ENCODE assay signal across 11 cellular contexts in the genomic region with DNA sequence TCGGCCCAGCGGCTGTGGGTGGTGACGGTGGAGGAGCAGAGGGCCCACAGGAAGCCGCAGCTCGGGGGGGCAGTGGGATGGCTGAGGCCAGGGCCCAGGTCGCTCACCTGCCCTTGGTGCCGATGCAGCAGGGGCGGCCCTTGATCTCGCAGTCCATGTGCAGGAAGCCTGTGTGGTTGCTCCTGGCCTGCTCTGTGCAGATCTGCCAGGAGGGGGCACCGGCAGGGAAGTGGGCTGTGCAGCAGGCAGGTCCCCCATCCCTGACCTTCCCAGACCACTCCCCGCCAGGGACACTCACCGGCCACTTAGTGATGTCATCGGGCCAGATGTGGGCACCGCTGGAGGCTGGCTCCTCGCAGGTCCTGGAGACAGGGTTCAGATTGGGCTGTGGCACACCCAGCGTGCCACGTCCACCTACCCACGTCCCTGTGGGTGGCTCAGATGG. TPM values are rescaled to one million over a fixed set of nuclear protein-coding genes. Genes with fewer than 3 reads are reported as not detected.
DNase-seq lines count a peak whose midpoint lies in the region; ATAC-seq and TF ChIP-seq lines count a peak whose summit lies in the region.
"Had no signal": no experiment of that assay in that cellular context is flagged by ENCODE, and none has a peak within 500 bp of the region (broad histone marks: within the 10 kb centered on the region; RNA-seq: fewer than 3 reads in every experiment).

No MANE protein-coding gene starts in this region.

- POLR2A ChIA-PET in naive thymus-derived CD4-positive, alpha-beta T cell (lab: Charles Lee) = interaction anchor here (0.6 kb wide), 1 partner anchor 125 kb away, joined by 3 read pairs; no protein-coding TSS in a partner anchor

- no peaks in the 10 kb centered on the region for H3K36me3 ChIP-seq in cardiac muscle cell
- peaks cover 0 to 50% (median 3%) of the 10 kb centered on the region in 3 experiments for H3K36me3 ChIP-seq in naive thymus-derived CD4-positive, alpha-beta T cell (ENCODE audit: control insufficient read depth in 2 of 3, insufficient read depth in 3 of 3, low read length in 3 of 3)

- intact Hi-C loops in Right ventricle myocardium superior (cut with DNase I) = no loop called here
- intact Hi-C loops in naive thymus-derived CD4-positive, alpha-beta T cell (cut with micrococcal nuclease) = no loop called here

- peaks cover 0 to 5% (median 0%) of the 10 kb centered on the region in 7 donors for H3K4me1 Mint-ChIP-seq in naive thymus-derived CD4-positive, alpha-beta T cell

- TF ChIP-seq CTCF in cardiac muscle cell (IDR thresholded peaks at IDR 0.05; ENCODE audit: low read depth, low read length) = peak; percentile 35
- peak; percentile 33 for TF ChIP-seq CTCF in fibroblast of villous mesenchyme (IDR thresholded peaks at IDR 0.05; ENCODE audit: insufficient read depth, low read depth, low read length)

- H3K4me3 Mint-ChIP-seq in naive thymus-derived CD4-positive, alpha-beta T cell = no peak overlapping the region

- H3K27me3 Mint-ChIP-seq in naive thymus-derived CD4-positive, alpha-beta T cell = no peaks in the 10 kb centered on the region

- CTCF ChIA-PET in naive thymus-derived CD4-positive, alpha-beta T cell (lab: Charles Lee) = no interaction called here

- H3K27ac Mint-ChIP-seq in naive thymus-derived CD4-positive, alpha-beta T cell = no peak overlapping the region

- peak in 1 of 2 donors; percentile 48 for DNase-seq in cardiac muscle cell (ENCODE audit: low read depth in 1 of 2, low spot score in 1 of 2)
- no peak for DNase-seq in Right ventricle myocardium superior
- DNase-seq in NCI-H69 (lab: John Stamatoyannopoulos, UW) = peak; percentile 17
- DNase-seq in fibroblast of villous mesenchyme (ENCODE audit: low read depth) = no peak
- DNase-seq in substantia nigra (lab: John Stamatoyannopoulos, UW) = no peak
- DNase-seq in naive thymus-derived CD4-positive, alpha-beta T cell = no peak
- no peak for DNase-seq in occipital lobe (lab: John Stamatoyannopoulos, UW)

- H3K27ac ChIP-seq in cardiac muscle cell (no peak overlapping the region), substantia nigra (ENCODE audit: low read depth, low read length, poor library complexity, severe bottlenecking) (peak overlapping the region; percentile 26)
- H3K27ac ChIP-seq in naive thymus-derived CD4-positive, alpha-beta T cell (ENCODE audit: low read depth, low read length) = no peak overlapping the region
- H3K27ac ChIP-seq: skin epidermis, thoracic aorta had no signal

- no peak for ATAC-seq in Right ventricle myocardium superior (ENCODE audit: poor library complexity)
- ATAC-seq in GM19023 (IDR thresholded peaks at IDR 0.05; ENCODE audit: unreplicated experiment) = no peak
- ATAC-seq in naive thymus-derived CD4-positive, alpha-beta T cell = no peak

- H3K9me3 ChIP-seq in cardiac muscle cell (ENCODE audit: low read depth) = no peaks in the 10 kb centered on the region
- no peaks in the 10 kb centered on the region for H3K9me3 ChIP-seq in naive thymus-derived CD4-positive, alpha-beta T cell (ENCODE audit: control insufficient read depth in 2 of 3, low read length in 3 of 3)
- H3K9me3 ChIP-seq: thoracic aorta had no signal

- H3K4me3 ChIP-seq in cardiac muscle cell = no peak overlapping the region
- no peak overlapping the region for H3K4me3 ChIP-seq in fibroblast of villous mesenchyme (ENCODE audit: low read depth, low read length)
- no peak overlapping the region for H3K4me3 ChIP-seq in naive thymus-derived CD4-positive, alpha-beta T cell (ENCODE audit: low read length)
- H3K4me3 ChIP-seq: skin epidermis, thoracic aorta had no signal

- peaks cover 4% of the 10 kb centered on the region for H3K4me1 ChIP-seq in cardiac muscle cell (ENCODE audit: low read depth)
- H3K4me1 ChIP-seq in naive thymus-derived CD4-positive, alpha-beta T cell (ENCODE audit: control insufficient read depth in 2 of 2, insufficient read depth in 2 of 2, low read length in 2 of 2) = no peaks in the 10 kb centered on the region

- H3K27me3 ChIP-seq in cardiac muscle cell = no peaks in the 10 kb centered on the region
- no peaks in the 10 kb centered on the region for H3K27me3 ChIP-seq in naive thymus-derived CD4-positive, alpha-beta T cell (ENCODE audit: control insufficient read depth in 2 of 2, insufficient read depth in 2 of 2, low read length in 2 of 2)

- H3K36me3 Mint-ChIP-seq in naive thymus-derived CD4-positive, alpha-beta T cell = peaks cover 0 to 16% (median 7%) of the 10 kb centered on the region in 5 donors

- H3K9me3 Mint-ChIP-seq in naive thymus-derived CD4-positive, alpha-beta T cell = no peaks in the 10 kb centered on the region

RNA-seq across cellular contexts. Expression of a gene that starts 6.2 kb away (rescaled TPM):
- total RNA-seq in cardiac muscle cell (0.28 and 0.33 TPM in 2 replicates), Right ventricle myocardium superior (not detected), fibroblast of villous mesenchyme (not detected in 2 replicates), occipital lobe (not detected)
- polyA plus RNA-seq in cardiac muscle cell = 2.1 TPM in 1 of 2 replicates, not detected in the other
- total RNA-seq in naive thymus-derived CD4-positive, alpha-beta T cell = not detected
- not detected for polyA plus RNA-seq in naive thymus-derived CD4-positive, alpha-beta T cell
- total RNA-seq: NCI-H460, thoracic aorta had no signal

RNA-seq across cellular contexts. Expression of a gene that starts 20.6 kb away (rescaled TPM):
- 44.9 and 62.6 TPM in 2 replicates for total RNA-seq in cardiac muscle cell
- polyA plus RNA-seq in cardiac muscle cell = 28.5 and 31.9 TPM in 2 replicates
- total RNA-seq in Right ventricle myocardium superior = 35.9 TPM
- total RNA-seq in fibroblast of villous mesenchyme = 17.4 and 25.9 TPM in 2 replicates
- 10 to 100 TPM; 32.6 to 50.8 (median 41.6) TPM for total RNA-seq in naive thymus-derived CD4-positive, alpha-beta T cell
- polyA plus RNA-seq in naive thymus-derived CD4-positive, alpha-beta T cell = 10 to 100 TPM in 1 of 2 donors, 1 to 10 TPM in 1; 8.7 to 15.4 TPM
- 30.3 TPM for total RNA-seq in occipital lobe

RNA-seq across cellular contexts. Expression of a gene that starts 27.7 kb away (rescaled TPM):
- total RNA-seq in cardiac muscle cell = 6.8 and 18.7 TPM in 2 replicates
- polyA plus RNA-seq in cardiac muscle cell = 8.7 and 9.5 TPM in 2 replicates
- 15.4 TPM for total RNA-seq in Right ventricle myocardium superior
- 13.4 and 14.2 TPM in 2 replicates for total RNA-seq in fibroblast of villous mesenchyme
- 100 to 1,000 TPM in 1 of 5 experiments, 10 to 100 TPM in 4; 31.1 to 119 (median 35.4) TPM for total RNA-seq in naive thymus-derived CD4-positive, alpha-beta T cell
- 1 to 10 TPM; 2.9 to 7.5 TPM for polyA plus RNA-seq in naive thymus-derived CD4-positive, alpha-beta T cell
- total RNA-seq in occipital lobe = 2.2 TPM
